8 cellular contexts compared by ENCODE assay signal in the genomic region with DNA sequence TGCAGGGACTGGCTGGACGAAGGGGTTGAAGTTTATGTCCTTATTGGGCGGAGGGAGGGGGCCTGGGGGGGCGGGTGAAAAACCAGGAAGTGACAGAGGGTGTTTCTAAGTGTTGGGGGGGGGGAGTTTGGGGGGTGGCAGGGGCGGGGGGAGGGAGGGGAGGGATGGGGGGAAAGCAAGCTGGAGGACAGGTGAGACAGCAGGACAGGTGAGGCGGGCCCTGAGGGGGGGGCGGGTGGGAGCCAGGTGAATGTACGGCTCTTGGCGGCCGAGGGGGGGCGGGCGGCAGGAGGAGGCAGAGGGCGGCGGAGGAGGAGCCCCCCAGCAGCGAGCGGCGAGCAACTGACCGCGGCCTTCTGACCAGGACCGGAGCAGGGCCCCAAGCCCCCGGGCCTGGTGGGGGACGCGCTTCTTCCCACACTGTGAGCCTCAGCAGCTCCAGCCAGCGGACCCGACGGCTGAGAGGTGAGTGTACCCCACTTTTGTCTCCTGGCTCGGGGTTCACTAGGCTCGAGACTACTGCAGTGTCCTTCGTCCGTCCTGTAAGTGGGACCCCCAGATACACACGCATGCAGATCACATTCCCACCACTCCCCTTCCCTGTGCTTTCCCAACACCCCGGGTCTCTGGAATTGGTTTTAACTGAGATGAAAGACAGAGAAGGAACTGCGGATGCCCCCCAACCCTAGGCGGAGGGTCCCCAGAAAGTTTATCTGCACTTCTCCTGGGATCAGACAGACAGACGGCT. TPM values are rescaled to one million over a fixed set of nuclear protein-coding genes. Genes with fewer than 3 reads are reported as not detected.
DNase-seq lines count a peak whose midpoint lies in the region; ATAC-seq and TF ChIP-seq lines count a peak whose summit lies in the region.

A gene (plus strand): TSS at position 324 of the 748 bp plus-strand sequence. CDS start 11,859 bp downstream, outside the sequence.

- intact Hi-C loops in Calu3 (cut with micrococcal nuclease; ENCODE audit: unreplicated experiment): loop anchor here (2.0 to 10.0 kb wide), 2 partner anchors 14 to 52 kb away; a partner anchor contains a TSS

- peak within 1 kb of the TSS; percentile 93 for H3K27ac Mint-ChIP-seq in Calu3 (ENCODE audit: unreplicated experiment)

- no peaks in the 10 kb centered on the region for H3K27me3 Mint-ChIP-seq in Calu3 (ENCODE audit: unreplicated experiment)

- peaks cover 61% of the 10 kb centered on the region for H3K4me1 Mint-ChIP-seq in Calu3 (ENCODE audit: low read depth, unreplicated experiment)

- H3K36me3 ChIP-seq in muscle layer of duodenum (ENCODE audit: control insufficient read depth in 1 of 2, insufficient read depth in 2 of 2, low read length in 2 of 2): peaks cover 0 to 5% of the 10 kb centered on the region in 2 donors

- no TSS peak for BruUV-seq in Calu3 (replicated peaks; lab: Mats Ljungman, UMichigan)

- CTCF ChIA-PET in Calu3 (lab: Charles Lee): interaction anchor here (0.6 to 1.4 kb wide), 8 partner anchors 13 to 975 kb away, joined by 3 to 8 read pairs (median 5); no protein-coding TSS in a partner anchor

- no peaks in the 10 kb centered on the region for H3K9me3 Mint-ChIP-seq in Calu3 (ENCODE audit: low read depth, unreplicated experiment)

- H3K27ac ChIP-seq in muscle layer of duodenum (ENCODE audit: low read length): peak within 1 kb of the TSS; percentile 97

- TF ChIP-seq CTCF in Calu3 (IDR thresholded peaks at IDR 0.05; ENCODE audit: unreplicated experiment): peak; percentile 17

- peaks cover 66% of the 10 kb centered on the region for H3K36me3 Mint-ChIP-seq in Calu3 (ENCODE audit: insufficient read depth, unreplicated experiment)

- peak; percentile 66 for DNase-seq in Calu3
- DNase-seq in T-helper 22 cell (ENCODE audit: low read depth): peak; percentile 25

- H3K4me3 ChIP-seq in muscle layer of duodenum (ENCODE audit: low read depth in 1 of 2, low read length in 2 of 2): peak within 1 kb of the TSS; percentile 92 to 93

- H3K4me3 Mint-ChIP-seq in Calu3 (ENCODE audit: low read depth, unreplicated experiment): peak within 1 kb of the TSS; percentile 94

- H3K4me1 ChIP-seq in muscle layer of duodenum (ENCODE audit: control insufficient read depth in 1 of 2, insufficient read depth in 2 of 2, low read length in 2 of 2): peaks cover 17 to 46% of the 10 kb centered on the region in 2 donors

- H3K27me3 ChIP-seq in muscle layer of duodenum (ENCODE audit: low read depth, low read length): no peaks in the 10 kb centered on the region

- ATAC-seq in HG02798 (IDR thresholded peaks at IDR 0.05; ENCODE audit: poor library complexity, unreplicated experiment) (peak; percentile 1), esophagus mucosa (no peak), GM18868 (IDR thresholded peaks at IDR 0.05; ENCODE audit: unreplicated experiment) (no peak), GM21381 (IDR thresholded peaks at IDR 0.05; ENCODE audit: unreplicated experiment) (no peak), HG03460 (IDR thresholded peaks at IDR 0.05; ENCODE audit: unreplicated experiment) (no peak)

- H3K9me3 ChIP-seq in muscle layer of duodenum (ENCODE audit: control insufficient read depth in 1 of 2, low read length in 2 of 2): no peaks in the 10 kb centered on the region

RNA-seq across cellular contexts. Expression of the gene that starts here (rescaled TPM):
- total RNA-seq in Calu3 (2022): 64.7 and 64.9 TPM in 2 replicates
- 132 TPM for total RNA-seq in esophagus mucosa
